Comparison of ENCODE assay signal across 24 cellular contexts in the genomic region with DNA sequence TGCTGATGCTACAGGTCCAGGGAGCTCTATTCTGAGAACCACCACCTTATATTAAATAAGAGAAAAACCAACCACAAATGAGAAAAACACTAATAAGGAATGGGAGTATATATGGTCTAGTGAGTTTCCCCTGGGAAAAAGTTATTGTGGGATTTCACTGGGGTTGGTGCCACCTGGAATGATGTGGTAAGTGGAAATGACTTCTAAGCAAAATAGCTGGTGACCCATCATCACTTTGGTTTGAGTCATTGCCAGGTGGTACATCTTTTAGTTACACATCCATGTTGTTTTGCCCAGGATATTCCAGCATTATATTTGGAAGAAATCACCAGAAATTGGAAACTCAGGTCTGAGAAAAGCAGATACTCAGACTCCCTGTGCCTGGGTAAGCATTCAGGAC.
DNase-seq lines count a peak whose midpoint lies in the region; ATAC-seq and TF ChIP-seq lines count a peak whose summit lies in the region.
"Had no signal": no experiment of that assay in that cellular context is flagged by ENCODE, and none has a peak within 500 bp of the region (broad histone marks: within the 10 kb centered on the region; RNA-seq: fewer than 3 reads in every experiment).

No MANE protein-coding gene starts in this region.

- no peaks in the 10 kb centered on the region for H3K36me3 ChIP-seq in heart right ventricle
- H3K36me3 ChIP-seq: BLaER1 treated with 17β-estradiol and CSF1 and Interleukin-3, amounts not matched to agents 10 nM and 100 nM; MG63 had no signal

- peaks cover 0 to 27% (median 9%) of the 10 kb centered on the region in 9 donors for H3K4me1 ChIP-seq in heart right ventricle
- H3K4me1 ChIP-seq: Caco-2 had no signal

- no peak overlapping the region for H3K27ac ChIP-seq in heart right ventricle
- H3K27ac ChIP-seq: BLaER1 treated with 17β-estradiol and CSF1 and Interleukin-3, amounts not matched to agents 10 nM and 100 nM; RWPE1 had no signal

- ATAC-seq in heart right ventricle (no peak), GM18519 (IDR thresholded peaks at IDR 0.05; ENCODE audit: low FRiP score, unreplicated experiment) (no peak)
- ATAC-seq: HCT116 had no signal

- DNase-seq in EL (peak; percentile 8), NCI-H69 (lab: John Stamatoyannopoulos, UW) (peak; percentile 26), dedifferentiated amniotic fluid mesenchymal stem cell (ENCODE audit: extremely low spot score) (peak; percentile 2), kidney tubule cell (ENCODE audit: low spot score) (peak; percentile 69), cortex of kidney (lab: John Stamatoyannopoulos, UW) (no peak), AG08396 (ENCODE audit: low spot score) (no peak), heart right ventricle (no peak)
- DNase-seq: Caco-2; CD4-positive, alpha-beta memory T cell; DMS 273 treated with DMSO at 0.1 percent for 48 hours; DMS79 treated with DMSO at 0.1 percent for 48 hours; GOT3; Karpas-422; MG63; NCI-H1417; NCI-H187; NCI-H446; NCI-H526; SIG-M5; SK-N-SH had no signal

- no peaks in the 10 kb centered on the region for H3K27me3 ChIP-seq in heart right ventricle
- H3K27me3 ChIP-seq: BLaER1 treated with 17β-estradiol and CSF1 and Interleukin-3, amounts not matched to agents 10 nM and 100 nM had no signal

- no peak for TF ChIP-seq CTCF in heart right ventricle (IDR thresholded peaks at IDR 0.05)

- intact Hi-C loops in heart right ventricle (cut with DNase I), result no loop called here

- H3K9me3 ChIP-seq in heart right ventricle, result no peaks in the 10 kb centered on the region
- H3K9me3 ChIP-seq: BLaER1 treated with 17β-estradiol and CSF1 and Interleukin-3, amounts not matched to agents 10 nM and 100 nM; Caco-2; MG63; SK-N-SH had no signal

- no peak overlapping the region for H3K4me3 ChIP-seq in heart right ventricle
- H3K4me3 ChIP-seq: BLaER1 treated with 17β-estradiol and CSF1 and Interleukin-3, amounts not matched to agents 10 nM and 100 nM; MG63 had no signal

Comparison
In these comparisons a context has a peak if more than half of its experiments do, and no peak if none do; other contexts are left out.
1. DNase-seq: peak in EL (single experiment), NCI-H69 (single experiment), dedifferentiated amniotic fluid mesenchymal stem cell (single experiment) and kidney tubule cell (single experiment); none in cortex of kidney (single experiment), AG08396 (single experiment) and heart right ventricle (0 of 2).